21 cellular contexts compared by ENCODE assay signal in the genomic region with DNA sequence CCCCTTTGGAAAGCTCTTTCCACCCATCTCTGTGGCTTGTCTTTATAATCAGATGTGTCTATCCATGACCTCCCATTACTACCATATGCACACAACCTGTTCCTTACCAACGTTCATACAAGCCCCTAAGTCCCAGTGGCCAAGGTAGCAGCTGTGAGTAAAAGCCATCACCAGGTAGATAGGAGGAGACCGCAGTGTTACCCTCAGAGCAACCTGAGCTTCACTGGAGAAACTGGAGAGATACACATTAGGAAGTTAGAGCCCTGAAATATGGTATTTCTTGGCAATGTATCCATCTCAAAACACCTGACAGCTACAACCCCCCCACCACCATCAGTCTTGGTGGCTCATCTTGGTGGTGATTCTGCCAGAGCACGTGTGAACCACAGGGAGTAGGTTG. TPM values are rescaled to one million over a fixed set of nuclear protein-coding genes. Genes with fewer than 3 reads are reported as not detected.
"Had no signal": no experiment of that assay in that cellular context is flagged by ENCODE, and none has a peak within 500 bp of the region (broad histone marks: within the 10 kb centered on the region; RNA-seq: fewer than 3 reads in every experiment).

No MANE protein-coding gene starts in this region.

- H3K27ac Mint-ChIP-seq: IgD-negative memory B cell had no signal

- H3K4me1 Mint-ChIP-seq: IgD-negative memory B cell had no signal

- H3K4me3 ChIP-seq: K562 had no signal

- H3K4me3 Mint-ChIP-seq: IgD-negative memory B cell had no signal

- H3K36me3 Mint-ChIP-seq: IgD-negative memory B cell had no signal

- ATAC-seq: K562 had no signal

- H3K27ac ChIP-seq: HL-60, KMS-11 had no signal

- DNase-seq: Kasumi-1, NCI-H1092 treated with DMSO at 0.1 percent for 48 hours, NCI-H1436, NCI-H187, NCI-H2029, NCI-H2081 treated with DMSO at 0.1 percent for 48 hours, NCI-H2171, NCI-H446, NCI-H510A, NCI-H524 treated with DMSO at 0.1 percent for 48 hours, NCI-H69, NCI-H774, RPMI8226, SHP77, SK-N-SH had no signal

- H3K9me3 ChIP-seq: SK-N-SH had no signal

RNA-seq across cellular contexts. Expression of a gene that starts 26.0 kb away (rescaled TPM):
- total RNA-seq: K562, M059J, SK-MEL-5 had no signal
